ENCODE assay signal across 14 cellular contexts in genomic region chr10:31036209-31036608, GRCh38. TPM values are rescaled to one million over a fixed set of nuclear protein-coding genes. Genes with fewer than 3 reads are reported as not detected.
DNase-seq lines count a peak whose midpoint lies in the region; ATAC-seq, FAIRE-seq and TF ChIP-seq lines count a peak whose summit lies in the region.
"Had no signal": no experiment of that assay in that cellular context is flagged by ENCODE, and none has a peak within 500 bp of the region (broad histone marks: within the 10 kb centered on the region; RNA-seq: fewer than 3 reads in every experiment).

No MANE protein-coding gene starts in this region.

- H3K4me3 ChIP-seq in GM23338 (no peak overlapping the region), MG63 (no peak overlapping the region), K562 (no peak overlapping the region)
- H3K4me3 ChIP-seq: gastrocnemius medialis, left lung, testis had no signal

- H3K9me3 ChIP-seq in MG63, result no peaks in the 10 kb centered on the region
- no peaks in the 10 kb centered on the region for H3K9me3 ChIP-seq in K562 (replicated peaks; ENCODE audit: control insufficient read depth, insufficient read depth, low read depth, low read length)
- H3K9me3 ChIP-seq: gastrocnemius medialis, left lung, testis had no signal

- H3K27me3 ChIP-seq in GM23338 (ENCODE audit: insufficient read depth) (peaks cover 24% of the 10 kb centered on the region), MG63 (no peaks in the 10 kb centered on the region), K562 (ENCODE audit: control insufficient read depth in 2 of 2, insufficient read depth in 2 of 2, low read length in 2 of 2) (no peaks in the 10 kb centered on the region)
- H3K27me3 ChIP-seq: gastrocnemius medialis, left lung, testis had no signal

- peak; percentile 46 for ATAC-seq in GM23338
- ATAC-seq in K562, result no peak
- no peak for ATAC-seq in HG02840 (IDR thresholded peaks at IDR 0.05; ENCODE audit: low FRiP score, unreplicated experiment)
- no peak for ATAC-seq in HG03342 (IDR thresholded peaks at IDR 0.05; ENCODE audit: unreplicated experiment)
- ATAC-seq: gastrocnemius medialis, left lung had no signal

- H3K9ac ChIP-seq in K562 (ENCODE audit: insufficient read depth in 1 of 2, low read depth in 2 of 2, low read length in 2 of 2), result no peak overlapping the region

- no peaks in the 10 kb centered on the region for H4K20me1 ChIP-seq in GM23338 (replicated peaks; ENCODE audit: insufficient read depth)
- H4K20me1 ChIP-seq in K562 (replicated peaks; ENCODE audit: control insufficient read depth, insufficient read depth, low read length), result no peaks in the 10 kb centered on the region

- in situ Hi-C loops in K562 (cut with MboI), result no loop called here

- FAIRE-seq in K562 (lab: Jason Lieb, UNC), result no peak
- FAIRE-seq: small intestine had no signal

- no peaks in the 10 kb centered on the region for H3F3A ChIP-seq in GM23338 (replicated peaks; ENCODE audit: low read depth)

- H3K79me2 ChIP-seq in GM23338 (replicated peaks; ENCODE audit: insufficient read depth) (no peaks in the 10 kb centered on the region), K562 (ENCODE audit: control insufficient read depth, insufficient read depth, low read length) (no peaks in the 10 kb centered on the region)

- 2% methylated on average over 4 of the region's 4 CpGs for WGBS in K562 (ENCODE audit: insufficient coverage, low coverage, missing lambda C conversion rate)

- H3K27ac Mint-ChIP-seq in GM23338, result peak overlapping the region; percentile 41; the same call in 1 of the 2 replicates

- H3K4me1 ChIP-seq in GM23338 (ENCODE audit: insufficient read depth), result peaks cover 20% of the 10 kb centered on the region
- H3K4me1 ChIP-seq in K562 (replicated peaks in 1 of 2; ENCODE audit: control insufficient read depth in 2 of 2, insufficient read depth in 2 of 2, low read length in 2 of 2), result peaks cover 2 to 18% of the 10 kb centered on the region in 2 experiments; a peak in 3 of 5 replicates
- H3K4me1 ChIP-seq: testis had no signal

- intact Hi-C loops in K562 (cut with micrococcal nuclease), result no loop called here
- intact Hi-C loops in posterior vena cava (cut with DNase I), result loop anchor here in 1 of 2 donors (10.0 kb wide), 1 partner anchor 251 kb away; no protein-coding TSS in a partner anchor

- DNase-seq in GM23338 (ENCODE audit: low spot score), result peak; percentile 90
- peak; percentile 49 for DNase-seq in MG63
- DNase-seq in K562 (ENCODE audit: extremely low read depth in 1 of 4, low spot score in 3 of 4), result no peak
- peak; percentile 14 for DNase-seq in left kidney (ENCODE audit: low read depth, low spot score)
- no peak for DNase-seq in posterior vena cava (ENCODE audit: low spot score)
- no peak for DNase-seq in stimulated activated CD4-positive, alpha-beta T cell treated with anti-CD3 and anti-CD28 coated beads, Interleukin-2, amount 100 ng/mL, for 24 hours
- DNase-seq: cortex of kidney, gastrocnemius medialis, left lung, Right ventricle myocardium superior, small intestine, testis had no signal

- no peaks in the 10 kb centered on the region for H3K9me3 Mint-ChIP-seq in GM23338

- BruUV-seq in K562 (replicated peaks; lab: Mats Ljungman, UMichigan), result no TSS peak

- no peaks in the 10 kb centered on the region for H3K9me1 ChIP-seq in K562 (ENCODE audit: control insufficient read depth, insufficient read depth, low read length)

- POLR2A ChIA-PET in K562 (lab: Yijun Ruan, JAX), result no interaction called here

- TF ChIP-seq RAD21 in K562 (CRISPR knock-in tag; conservative IDR thresholded peaks at IDR 0.05 in 1 of 2, IDR thresholded peaks at IDR 0.05 in 1 of 2), result no peak

- H3K27ac ChIP-seq in GM23338 (ENCODE audit: low read depth) (no peak overlapping the region), K562 (ENCODE audit: extremely low read depth, low read depth, low read length) (no peak overlapping the region)
- H3K27ac ChIP-seq: testis had no signal

- 0 out of 2 replicates have a peak overlapping the region, but pooled peaks have one; percentile 37 for H3K4me2 ChIP-seq in GM23338
- no peak overlapping the region for H3K4me2 ChIP-seq in K562 (ENCODE audit: insufficient read depth, low read length)

- no peak for TF ChIP-seq EP300 in K562 (IDR thresholded peaks at IDR 0.05; ENCODE audit: low read length)

- TF ChIP-seq CTCF in GM23338 (conservative IDR thresholded peaks at IDR 0.05; ENCODE audit: low read depth in 2 of 2) (no peak), K562 (IDR thresholded peaks at IDR 0.05 in 2 of 3, conservative IDR thresholded peaks at IDR 0.05 in 1 of 3; ENCODE audit: insufficient read depth in 2 of 3, low read depth in 1 of 3, low read length in 3 of 3) (no peak)

- peaks cover 14% of the 10 kb centered on the region for H3K27me3 Mint-ChIP-seq in GM23338 (ENCODE audit: insufficient read depth, low read depth, poor library complexity)

- H2AFZ ChIP-seq in GM23338, result no peak overlapping the region
- H2AFZ ChIP-seq in K562 (ENCODE audit: low read depth, low read length), result no peak overlapping the region

- CTCF ChIA-PET in K562 (lab: Yijun Ruan, JAX; ENCODE audit: low intra/inter-chr PET ratio), result no interaction called here

- H3K36me3 ChIP-seq in GM23338 (ENCODE audit: insufficient read depth), result no peaks in the 10 kb centered on the region
- no peaks in the 10 kb centered on the region for H3K36me3 ChIP-seq in MG63
- H3K36me3 ChIP-seq in K562 (ENCODE audit: control insufficient read depth, insufficient read depth, low read length), result no peaks in the 10 kb centered on the region
- H3K36me3 ChIP-seq: gastrocnemius medialis, left lung had no signal

- peaks cover 3% of the 10 kb centered on the region; the same call in 1 of the 3 replicates for H3K36me3 Mint-ChIP-seq in GM23338 (ENCODE audit: low read depth)

- H3K9me2 ChIP-seq in GM23338 (ENCODE audit: insufficient read depth), result no peaks in the 10 kb centered on the region

- no peak for TF ChIP-seq POLR2A in K562 (conservative IDR thresholded peaks at IDR 0.05)

- H3K4me1 Mint-ChIP-seq in GM23338, result peaks cover 37% of the 10 kb centered on the region

- no peak overlapping the region for H3K4me3 Mint-ChIP-seq in GM23338

TF ChIP-seq in GM23338, 12 proteins besides CTCF, POLR2A, EP300 and RAD21 (continues in another document):
- TF ChIP-seq NANOG (IDR thresholded peaks at IDR 0.05; ENCODE audit: borderline replicate concordance), result 0 out of 2 replicates have a peak, but pooled peaks have one; percentile 31
- TF ChIP-seq CREB1 (CRISPR knock-in tag; IDR thresholded peaks at IDR 0.05; ENCODE audit: low read depth), result peak; percentile 30; the same call in 1 of the 2 replicates
- no peak for TF ChIP-seq JUNB (IDR thresholded peaks at IDR 0.05; ENCODE audit: unreplicated experiment)
- TF ChIP-seq POLR2AphosphoS5 (IDR thresholded peaks at IDR 0.05; ENCODE audit: low read depth), result no peak
- no peak for TF ChIP-seq ETS1 (IDR thresholded peaks at IDR 0.05)

TF ChIP-seq in K562, 482 proteins besides CTCF, POLR2A, EP300 and RAD21:
- 0 out of 2 replicates have a peak, but pooled peaks have one; percentile 5 for TF ChIP-seq CBFA2T3 (IDR thresholded peaks at IDR 0.05)
- no peak for TF ChIP-seq HOXB6 (CRISPR knock-in tag; IDR thresholded peaks at IDR 0.05; ENCODE audit: borderline replicate concordance)

RNA-seq across cellular contexts. Expression of gene ZNF438, which starts 4.5 kb away (rescaled TPM):
- 0.74 and 0.94 TPM in 2 replicates for total RNA-seq in GM23338 (2014; rRNA removed; shearing (Covaris generic))
- polyA plus RNA-seq in GM23338 (2016; fragmentation: Nextera tagmentation; extraction: Ambion mirVana) (0.91 and 1.6 TPM in 2 replicates), K562 (2011; rRNA removed) (0.49 and 0.85 TPM in 2 replicates), K562 (2014; fragmentation: Illumina TruSeq; extraction: Trizol) (1.3 and 1.5 TPM in 2 replicates), K562 (2014; fragmentation: Nextera tagmentation; extraction: Ambion mirVana) (1 to 10 TPM in 1 of 2 experiments, under 1 TPM in 1; 0.45 to 1.0 TPM), K562 (2014; rRNA removed) (0.64 and 2.0 TPM in 2 replicates)
- total RNA-seq in MG63 (2014; rRNA removed; shearing (Covaris generic); ENCODE audit: low replicate concordance), result 0.30 and 3.7 TPM in 2 replicates
- 0.46 and 1.2 TPM in 2 replicates for total RNA-seq in K562 (2011; cell fraction: chromatin; rRNA removed; ENCODE audit: low replicate concordance)
- total RNA-seq in K562 (2011; cell fraction: nucleolus; rRNA removed), result 0.17 and 0.79 TPM in 2 replicates
- total RNA-seq in K562 (2011; cell fraction: nucleoplasm; rRNA removed), result 0.61 and 1.0 TPM in 2 replicates
- total RNA-seq in K562 (2014; rRNA removed) (0.91 and 1.0 TPM in 2 replicates), K562 (2014; rRNA removed; fragmentation: Illumina TruSeq; extraction: Trizol) (1.1 and 1.2 TPM in 2 replicates), K562 (2015; rRNA removed; fragmentation: Illumina TruSeq; extraction: Trizol) (0.98 and 1.3 TPM in 2 replicates), K562 (2021) (0.91 and 1.2 TPM in 2 replicates), posterior vena cava (10 to 100 TPM; 12.4 to 13.9 TPM)
- 0.28 and 0.51 TPM in 2 replicates for polyA plus RNA-seq in K562 (2011; cell fraction: cytosol; rRNA removed)
- polyA plus RNA-seq in K562 (2011; cell fraction: nucleus; rRNA removed), result 0.48 and 0.82 TPM in 2 replicates
- polyA plus RNA-seq in K562 (2012), result 0.85 and 1.0 TPM in 2 replicates
- polyA minus RNA-seq in K562 (2011; rRNA and poly(A)+ RNA removed), result 0.98 and 1.1 TPM in 2 replicates
- polyA minus RNA-seq in K562 (2011; cell fraction: cytosol; rRNA and poly(A)+ RNA removed), result 0.36 and 0.67 TPM in 2 replicates
- 0.40 and 0.67 TPM in 2 replicates for polyA minus RNA-seq in K562 (2011; cell fraction: nucleus; rRNA and poly(A)+ RNA removed)

Comparison
In these comparisons a context has a peak if more than half of its experiments do, and no peak if none do; other contexts are left out.
1. DNase-seq: peak in GM23338 (single experiment), MG63 (single experiment) and left kidney (single experiment); none in K562 (0 of 4), posterior vena cava (single experiment) and stimulated activated CD4-positive, alpha-beta T cell treated with anti-CD3 and anti-CD28 coated beads, Interleukin-2, amount 100 ng/mL, for 24 hours (0 of 2).